In the genomic region with DNA sequence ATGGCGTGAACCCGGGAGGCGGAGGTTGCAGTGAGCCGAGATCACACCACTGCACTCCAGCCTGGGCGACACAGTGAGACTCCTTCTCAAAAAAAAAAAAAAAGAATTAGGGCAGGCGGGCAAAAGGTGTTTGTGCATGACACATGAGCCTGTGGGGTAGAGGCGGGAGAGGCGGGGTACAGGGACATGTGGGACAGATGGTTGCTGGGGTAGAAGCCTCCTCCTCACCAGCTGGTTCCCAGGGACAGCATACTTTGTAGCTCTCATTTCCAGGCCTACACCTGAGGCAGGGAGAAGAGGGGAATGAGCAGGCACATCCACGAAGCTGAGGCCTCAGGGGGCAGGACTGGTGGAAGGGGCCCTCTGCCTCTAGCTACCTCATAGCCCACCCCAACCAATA, we compare ENCODE assay signal across 18 cellular contexts.
"Had no signal": no experiment of that assay in that cellular context is flagged by ENCODE, and none has a peak within 500 bp of the region (broad histone marks: within the 10 kb centered on the region; RNA-seq: fewer than 3 reads in every experiment).

No MANE protein-coding gene starts in this region.

- H3K27ac Mint-ChIP-seq: activated CD4-positive, alpha-beta memory T cell treated with anti-CD3 and anti-CD28 coated beads, Interleukin-2, amount 10 ng/mL, durations not matched to agents 7 days and 5 days; activated CD4-positive, alpha-beta T cell treated with anti-CD3 and anti-CD28 coated beads for 36 hours; activated naive CD4-positive, alpha-beta T cell treated with anti-CD3 and anti-CD28 coated beads for 36 hours; activated naive CD8-positive, alpha-beta T cell; activated T-helper 17 cell treated with anti-CD3 and anti-CD28 coated beads, Interleukin-2, amount 50 U/mL, for 72 hours; brain had no signal

- H3K36me3 Mint-ChIP-seq: activated naive CD8-positive, alpha-beta T cell; brain had no signal

- DNase-seq: activated CD4-positive, alpha-beta memory T cell treated with anti-CD3 and anti-CD28 coated beads, Interleukin-2, amount 10 ng/mL, durations not matched to agents 7 days and 5 days; activated CD4-positive, alpha-beta T cell treated with anti-CD3 and anti-CD28 coated beads for 36 hours; activated CD4-positive, alpha-beta T cell treated with anti-CD3 and anti-CD28 coated beads, Interleukin-2, amount 50 U/mL, for 1 hour; activated gamma-delta T cell; activated naive CD4-positive, alpha-beta T cell treated with anti-CD3 and anti-CD28 coated beads for 36 hours; activated T-cell treated with anti-CD3 and anti-CD28 coated beads for 4 hours; activated T-cell treated with anti-CD3 and anti-CD28 coated beads, Interleukin-2, amount 50 U/mL, for 48 hours; cerebellar nuclear complex; Kasumi-1; KBM-7; NCI-H1048; NCI-H1417; NCI-H2029 treated with DMSO at 0.1 percent for 48 hours; NCI-H748 treated with DMSO at 0.1 percent for 48 hours; SIG-M5 had no signal

- H3K4me3 Mint-ChIP-seq: activated CD4-positive, alpha-beta memory T cell treated with anti-CD3 and anti-CD28 coated beads, Interleukin-2, amount 10 ng/mL, durations not matched to agents 7 days and 5 days; activated CD4-positive, alpha-beta T cell treated with anti-CD3 and anti-CD28 coated beads for 36 hours; activated naive CD4-positive, alpha-beta T cell treated with anti-CD3 and anti-CD28 coated beads for 36 hours; activated naive CD8-positive, alpha-beta T cell; activated T-helper 17 cell treated with anti-CD3 and anti-CD28 coated beads, Interleukin-2, amount 50 U/mL, for 72 hours; brain had no signal

- H3K27me3 Mint-ChIP-seq: activated CD4-positive, alpha-beta T cell treated with anti-CD3 and anti-CD28 coated beads for 36 hours; activated naive CD8-positive, alpha-beta T cell; activated T-helper 17 cell treated with anti-CD3 and anti-CD28 coated beads, Interleukin-2, amount 50 U/mL, for 72 hours; brain had no signal

- ATAC-seq: activated CD4-positive, alpha-beta T cell treated with anti-CD3 and anti-CD28 coated beads for 36 hours; activated T-helper 17 cell treated with anti-CD3 and anti-CD28 coated beads, Interleukin-2, amount 50 U/mL, for 72 hours had no signal
